In genomic region chr16:14497245-14498082, GRCh38 we compare ENCODE assay signal across 1 cellular context.
TF ChIP-seq lines count a peak whose summit lies in the region.

No MANE protein-coding gene starts in this region.

TF ChIP-seq in GM12878, 131 proteins besides CTCF, POLR2A, EP300 and RAD21 (continued from another document):
- TF ChIP-seq ZBTB40 (IDR thresholded peaks at IDR 0.05; ENCODE audit: borderline replicate concordance): no peak
